Comparison of ENCODE assay signal across 19 cellular contexts in the genomic region with DNA sequence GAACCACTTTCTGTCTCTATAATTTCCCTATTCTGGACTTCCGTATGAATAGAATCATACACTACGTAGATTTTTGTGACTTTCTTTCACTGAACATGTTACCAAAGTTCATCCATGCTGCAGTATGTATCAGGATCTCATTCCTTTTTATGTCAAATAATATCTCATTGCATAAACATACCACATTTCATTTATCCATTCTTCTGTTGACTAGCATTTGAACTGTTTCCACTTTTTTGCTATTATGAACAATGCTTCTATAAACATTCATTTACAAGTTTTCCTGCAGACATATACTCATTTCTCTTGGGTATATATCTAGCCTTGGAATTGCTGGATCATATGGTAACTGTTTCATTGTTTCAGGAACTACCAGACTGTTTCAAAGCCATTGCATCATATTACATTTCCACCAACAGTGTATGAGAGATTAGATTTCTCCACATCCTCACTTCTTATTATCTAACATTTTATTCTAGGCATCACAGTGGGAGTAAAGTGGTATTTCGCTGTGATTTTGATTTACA.
A peak's percentile ranks its signal among the peaks of the same experiment; 100 is the strongest.
DNase-seq lines count a peak whose midpoint lies in the region; ATAC-seq and TF ChIP-seq lines count a peak whose summit lies in the region.
"Had no signal": no experiment of that assay in that cellular context is flagged by ENCODE, and none has a peak within 500 bp of the region (broad histone marks: within the 10 kb centered on the region; RNA-seq: fewer than 3 reads in every experiment).

No MANE protein-coding gene starts in this region.

- H3K36me3 ChIP-seq in tibial artery: peaks cover 3 to 19% (median 5%) of the 10 kb centered on the region in 3 donors
- H3K36me3 ChIP-seq: BE2C, neutrophil had no signal

- no peaks in the 10 kb centered on the region for H3K9me3 ChIP-seq in T-helper 17 cell (ENCODE audit: control insufficient read depth, low read length, poor library complexity, severe bottlenecking)
- no peaks in the 10 kb centered on the region for H3K9me3 ChIP-seq in tibial artery
- H3K9me3 ChIP-seq: BE2C, neutrophil had no signal

- peak overlapping the region; percentile 2 for H3K27ac Mint-ChIP-seq in Calu3 (ENCODE audit: unreplicated experiment)
- peak overlapping the region; percentile 2 for H3K27ac Mint-ChIP-seq in T-helper 17 cell
- H3K27ac Mint-ChIP-seq in T-helper 2 cell treated with Interferon-gamma antibody and Interleukin-4, amounts not matched to agents 5 μg/mL and 100 μg/mL, for 36 hours: no peak overlapping the region
- H3K27ac Mint-ChIP-seq: activated naive CD4-positive, alpha-beta T cell treated with anti-CD3 and anti-CD28 coated beads, Interleukin-2, amount 50 U/mL, for 24 hours; T-helper 1 cell treated with Interleukin-12 subunit alpha and Interleukin-12 subunit beta and Interleukin-4 antibody, amounts not matched to agents 30 μg/mL and 1 μg/mL, for 36 hours had no signal

- H3K27ac ChIP-seq in tibial artery: no peak overlapping the region
- H3K27ac ChIP-seq: neutrophil had no signal

- DNase-seq in Calu3 (no peak), T-helper 17 cell (no peak), fibroblast of mammary gland (ENCODE audit: low read depth) (peak; percentile 15), activated T-cell treated with anti-CD3 and anti-CD28 coated beads for 4 hours (no peak), tibial artery (no peak), NCI-H2081 (lab: John Stamatoyannopoulos, UW) (no peak)
- no peak for DNase-seq in T-helper 2 cell treated with Interferon-gamma antibody and Interleukin-4, amounts not matched to agents 5 μg/mL and 100 μg/mL, for 36 hours (ENCODE audit: low spot score)
- DNase-seq: activated CD8-positive, alpha-beta memory T cell treated with anti-CD3 and anti-CD28 coated beads, Interleukin-2, amount 50 U/mL, for 48 hours; BE2C; caudate nucleus; glutamatergic neuron; islet precursor cell; NCI-H146; NCI-H82; stimulated activated naive CD4-positive, alpha-beta T cell had no signal

- no peak overlapping the region for H3K4me3 ChIP-seq in fibroblast of mammary gland (ENCODE audit: control insufficient read depth, low read depth, low read length)
- no peak overlapping the region for H3K4me3 ChIP-seq in tibial artery

- H3K4me1 ChIP-seq in tibial artery: peaks cover 0 to 6% (median 0%) of the 10 kb centered on the region in 4 donors
- H3K4me1 ChIP-seq: BE2C had no signal

- CTCF ChIA-PET in Calu3 (lab: Charles Lee): no interaction called here

- H3K27me3 Mint-ChIP-seq in Calu3 (ENCODE audit: unreplicated experiment) (no peaks in the 10 kb centered on the region), T-helper 17 cell (no peaks in the 10 kb centered on the region)
- no peaks in the 10 kb centered on the region for H3K27me3 Mint-ChIP-seq in T-helper 2 cell treated with Interferon-gamma antibody and Interleukin-4, amounts not matched to agents 5 μg/mL and 100 μg/mL, for 36 hours (ENCODE audit: low read depth)
- H3K27me3 Mint-ChIP-seq: activated naive CD4-positive, alpha-beta T cell treated with anti-CD3 and anti-CD28 coated beads, Interleukin-2, amount 50 U/mL, for 24 hours had no signal

- H3K36me3 Mint-ChIP-seq in Calu3 (ENCODE audit: insufficient read depth, unreplicated experiment) (no peaks in the 10 kb centered on the region), T-helper 17 cell (ENCODE audit: low read depth) (peaks cover 24% of the 10 kb centered on the region)
- H3K36me3 Mint-ChIP-seq in T-helper 2 cell treated with Interferon-gamma antibody and Interleukin-4, amounts not matched to agents 5 μg/mL and 100 μg/mL, for 36 hours (ENCODE audit: low read depth): peaks cover 21% of the 10 kb centered on the region

- H3K4me3 Mint-ChIP-seq in Calu3 (ENCODE audit: low read depth, unreplicated experiment): no peak overlapping the region
- H3K4me3 Mint-ChIP-seq in T-helper 17 cell: no peak overlapping the region
- no peak overlapping the region for H3K4me3 Mint-ChIP-seq in T-helper 2 cell treated with Interferon-gamma antibody and Interleukin-4, amounts not matched to agents 5 μg/mL and 100 μg/mL, for 36 hours
- H3K4me3 Mint-ChIP-seq: activated naive CD4-positive, alpha-beta T cell treated with anti-CD3 and anti-CD28 coated beads, Interleukin-2, amount 50 U/mL, for 24 hours; T-helper 1 cell treated with Interleukin-12 subunit alpha and Interleukin-12 subunit beta and Interleukin-4 antibody, amounts not matched to agents 30 μg/mL and 1 μg/mL, for 36 hours had no signal

- TF ChIP-seq CTCF in Calu3 (IDR thresholded peaks at IDR 0.05; ENCODE audit: unreplicated experiment) (no peak), fibroblast of mammary gland (conservative IDR thresholded peaks at IDR 0.05; ENCODE audit: control insufficient read depth, insufficient read depth, low read depth, low read length) (no peak), tibial artery (IDR thresholded peaks at IDR 0.05) (no peak)

- ATAC-seq in T-helper 17 cell: no peak

- H3K9me3 Mint-ChIP-seq in Calu3 (ENCODE audit: low read depth, unreplicated experiment): no peaks in the 10 kb centered on the region
- no peaks in the 10 kb centered on the region for H3K9me3 Mint-ChIP-seq in T-helper 2 cell treated with Interferon-gamma antibody and Interleukin-4, amounts not matched to agents 5 μg/mL and 100 μg/mL, for 36 hours
- H3K9me3 Mint-ChIP-seq: activated naive CD4-positive, alpha-beta T cell treated with anti-CD3 and anti-CD28 coated beads, Interleukin-2, amount 50 U/mL, for 24 hours; T-helper 1 cell treated with Interleukin-12 subunit alpha and Interleukin-12 subunit beta and Interleukin-4 antibody, amounts not matched to agents 30 μg/mL and 1 μg/mL, for 36 hours had no signal

- H3K27me3 ChIP-seq in tibial artery: no peaks in the 10 kb centered on the region
- H3K27me3 ChIP-seq: BE2C, neutrophil had no signal

- no peak for TF ChIP-seq RAD21 in Ishikawa (IDR thresholded peaks at IDR 0.05; ENCODE audit: low read depth)

- H3K4me1 Mint-ChIP-seq in Calu3 (ENCODE audit: low read depth, unreplicated experiment) (peaks cover 30% of the 10 kb centered on the region), T-helper 17 cell (peaks cover 5% of the 10 kb centered on the region)
- H3K4me1 Mint-ChIP-seq in T-helper 2 cell treated with Interferon-gamma antibody and Interleukin-4, amounts not matched to agents 5 μg/mL and 100 μg/mL, for 36 hours (ENCODE audit: low read depth): no peaks in the 10 kb centered on the region
- H3K4me1 Mint-ChIP-seq: activated naive CD4-positive, alpha-beta T cell treated with anti-CD3 and anti-CD28 coated beads, Interleukin-2, amount 50 U/mL, for 24 hours had no signal

- peak; percentile 13; the same call in 1 of the 2 replicates for TF ChIP-seq EP300 in Ishikawa (IDR thresholded peaks at IDR 0.05; ENCODE audit: borderline replicate concordance)

- intact Hi-C loops in Calu3 (cut with micrococcal nuclease; ENCODE audit: unreplicated experiment): no loop called here
- intact Hi-C loops in tibial artery (cut with DNase I; ENCODE audit: low total_unique reads): no loop called here

- BruUV-seq in Calu3 (replicated peaks; lab: Mats Ljungman, UMichigan): no TSS peak

TF ChIP-seq in Ishikawa, 13 proteins besides CTCF, POLR2A, EP300 and RAD21:
- TF ChIP-seq TEAD4 (IDR thresholded peaks at IDR 0.05) (peak; percentile 21; the same call in 1 of the 2 replicates), CEBPB (IDR thresholded peaks at IDR 0.05) (peak; percentile 87), CREB1 (IDR thresholded peaks at IDR 0.05; ENCODE audit: low read depth) (no peak)
